ENCODE assay signal across 1 cellular context in the genomic region with DNA sequence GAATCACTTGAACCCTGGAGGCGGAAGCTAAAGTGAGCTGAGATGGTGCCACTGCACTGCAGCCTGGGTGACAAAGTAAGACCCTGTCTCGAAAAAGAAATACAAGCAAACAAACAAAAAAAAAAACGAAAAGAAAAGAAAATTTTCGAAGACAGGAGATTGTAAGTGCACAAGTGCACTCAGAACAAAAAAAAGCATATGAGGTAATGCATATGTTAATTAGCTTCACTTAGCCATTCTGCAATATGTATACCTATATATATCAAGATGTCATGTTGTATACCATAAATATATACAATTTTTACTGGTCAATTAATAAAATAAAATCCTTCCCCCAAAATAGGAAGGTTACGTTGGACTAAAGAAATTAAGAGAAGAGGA.
TF ChIP-seq lines count a peak whose summit lies in the region.

No MANE protein-coding gene starts in this region.

TF ChIP-seq in HCT116, 20 proteins besides CTCF, POLR2A, EP300 and RAD21:
- TF ChIP-seq, protein P1, sequence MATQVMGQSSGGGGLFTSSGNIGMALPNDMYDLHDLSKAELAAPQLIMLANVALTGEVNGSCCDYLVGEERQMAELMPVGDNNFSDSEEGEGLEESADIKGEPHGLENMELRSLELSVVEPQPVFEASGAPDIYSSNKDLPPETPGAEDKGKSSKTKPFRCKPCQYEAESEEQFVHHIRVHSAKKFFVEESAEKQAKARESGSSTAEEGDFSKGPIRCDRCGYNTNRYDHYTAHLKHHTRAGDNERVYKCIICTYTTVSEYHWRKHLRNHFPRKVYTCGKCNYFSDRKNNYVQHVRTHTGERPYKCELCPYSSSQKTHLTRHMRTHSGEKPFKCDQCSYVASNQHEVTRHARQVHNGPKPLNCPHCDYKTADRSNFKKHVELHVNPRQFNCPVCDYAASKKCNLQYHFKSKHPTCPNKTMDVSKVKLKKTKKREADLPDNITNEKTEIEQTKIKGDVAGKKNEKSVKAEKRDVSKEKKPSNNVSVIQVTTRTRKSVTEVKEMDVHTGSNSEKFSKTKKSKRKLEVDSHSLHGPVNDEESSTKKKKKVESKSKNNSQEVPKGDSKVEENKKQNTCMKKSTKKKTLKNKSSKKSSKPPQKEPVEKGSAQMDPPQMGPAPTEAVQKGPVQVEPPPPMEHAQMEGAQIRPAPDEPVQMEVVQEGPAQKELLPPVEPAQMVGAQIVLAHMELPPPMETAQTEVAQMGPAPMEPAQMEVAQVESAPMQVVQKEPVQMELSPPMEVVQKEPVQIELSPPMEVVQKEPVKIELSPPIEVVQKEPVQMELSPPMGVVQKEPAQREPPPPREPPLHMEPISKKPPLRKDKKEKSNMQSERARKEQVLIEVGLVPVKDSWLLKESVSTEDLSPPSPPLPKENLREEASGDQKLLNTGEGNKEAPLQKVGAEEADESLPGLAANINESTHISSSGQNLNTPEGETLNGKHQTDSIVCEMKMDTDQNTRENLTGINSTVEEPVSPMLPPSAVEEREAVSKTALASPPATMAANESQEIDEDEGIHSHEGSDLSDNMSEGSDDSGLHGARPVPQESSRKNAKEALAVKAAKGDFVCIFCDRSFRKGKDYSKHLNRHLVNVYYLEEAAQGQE (IDR thresholded peaks at IDR 0.05; ENCODE audit: low read depth): no peak
- TF ChIP-seq YY1 (IDR thresholded peaks at IDR 0.05; ENCODE audit: extremely low read depth, insufficient replicate concordance, low read depth, low read length) (no peak), SP1 (IDR thresholded peaks at IDR 0.05; ENCODE audit: low read depth) (no peak)
TF ChIP-seq in HCT116: peak in this region for 0.
